ENCODE assay signal across 8 cellular contexts in genomic region chr7:521221-522070, GRCh38. TPM values are rescaled to one million over a fixed set of nuclear protein-coding genes. Genes with fewer than 3 reads are reported as not detected.
DNase-seq lines count a peak whose midpoint lies in the region; ATAC-seq and TF ChIP-seq lines count a peak whose summit lies in the region.

No MANE protein-coding gene starts in this region.

- peak overlapping the region; percentile 93 for H3K4me2 ChIP-seq in BLaER1

- peak overlapping the region; percentile 43 for H3K4me3 Mint-ChIP-seq in HFFc6
- peak overlapping the region; percentile 57 for H3K4me3 Mint-ChIP-seq in stimulated activated effector memory CD8-positive, alpha-beta T cell treated with anti-CD3 and anti-CD28 coated beads, Interleukin-12 subunit alpha, Interleukin-12 subunit beta, amount 100 ng/mL, for 72 hours

- ATAC-seq in stimulated activated effector memory CD8-positive, alpha-beta T cell treated with anti-CD3 and anti-CD28 coated beads, Interleukin-12 subunit alpha, Interleukin-12 subunit beta, amount 100 ng/mL, for 72 hours, result no peak
- ATAC-seq in GM18873 (IDR thresholded peaks at IDR 0.05; ENCODE audit: low FRiP score, unreplicated experiment), result no peak

- H3K36me3 ChIP-seq in BLaER1 (no peaks in the 10 kb centered on the region), adipocyte (ENCODE audit: control insufficient read depth, insufficient read depth, low read length, severe bottlenecking) (no peaks in the 10 kb centered on the region), iPS-15b (ENCODE audit: control insufficient read depth, insufficient read depth, low read length) (no peaks in the 10 kb centered on the region)

- H3K9me3 ChIP-seq in BLaER1, result no peaks in the 10 kb centered on the region
- peaks cover 3% of the 10 kb centered on the region for H3K9me3 ChIP-seq in adipocyte (ENCODE audit: control insufficient read depth, low read length)
- H3K9me3 ChIP-seq in iPS-15b (ENCODE audit: control insufficient read depth, insufficient read depth, low read length), result no peaks in the 10 kb centered on the region

- peaks cover 4% of the 10 kb centered on the region for H3K27me3 Mint-ChIP-seq in HFFc6 (ENCODE audit: insufficient read depth)

- H3K4me3 ChIP-seq in BLaER1 (peak overlapping the region; percentile 75), adipocyte (ENCODE audit: low read length) (no peak overlapping the region), iPS-15b (ENCODE audit: low read depth, low read length) (peak overlapping the region; percentile 63)

- H3K27ac Mint-ChIP-seq in HFFc6, result peak overlapping the region; percentile 69
- no peak overlapping the region for H3K27ac Mint-ChIP-seq in stimulated activated effector memory CD8-positive, alpha-beta T cell treated with anti-CD3 and anti-CD28 coated beads, Interleukin-12 subunit alpha, Interleukin-12 subunit beta, amount 100 ng/mL, for 72 hours

- peaks cover 2% of the 10 kb centered on the region for H3K4me1 Mint-ChIP-seq in HFFc6 (ENCODE audit: low read depth)
- peaks cover 8% of the 10 kb centered on the region for H3K4me1 Mint-ChIP-seq in stimulated activated effector memory CD8-positive, alpha-beta T cell treated with anti-CD3 and anti-CD28 coated beads, Interleukin-12 subunit alpha, Interleukin-12 subunit beta, amount 100 ng/mL, for 72 hours

- H3K27me3 ChIP-seq in BLaER1 (peaks cover 84% of the 10 kb centered on the region), adipocyte (replicated peaks; ENCODE audit: control insufficient read depth, insufficient read depth, low read length) (peaks cover 43% of the 10 kb centered on the region), iPS-15b (ENCODE audit: control insufficient read depth, insufficient read depth, low read length) (peaks cover 47% of the 10 kb centered on the region)

- H3K4me1 ChIP-seq in BLaER1 (peaks cover 71% of the 10 kb centered on the region), adipocyte (ENCODE audit: control insufficient read depth, insufficient read depth, low read length) (peaks cover 2% of the 10 kb centered on the region), iPS-15b (ENCODE audit: control insufficient read depth, insufficient read depth, low read length) (no peaks in the 10 kb centered on the region)

- H3K9me3 Mint-ChIP-seq in HFFc6, result no peaks in the 10 kb centered on the region
- H3K9me3 Mint-ChIP-seq in stimulated activated effector memory CD8-positive, alpha-beta T cell treated with anti-CD3 and anti-CD28 coated beads, Interleukin-12 subunit alpha, Interleukin-12 subunit beta, amount 100 ng/mL, for 72 hours, result no peaks in the 10 kb centered on the region

- TF ChIP-seq CTCF in HFFc6 (IDR thresholded peaks at IDR 0.05), result no peak

- DNase-seq in HFFc6, result peak; percentile 63
- peak; percentile 65 for DNase-seq in adipocyte (ENCODE audit: low read depth)
- no peak for DNase-seq in stimulated activated effector memory CD8-positive, alpha-beta T cell treated with anti-CD3 and anti-CD28 coated beads, Interleukin-12 subunit alpha, Interleukin-12 subunit beta, amount 100 ng/mL, for 72 hours (ENCODE audit: low spot score in 2 of 2)
- DNase-seq in activated CD4-positive, CD25-positive, alpha-beta regulatory T cell (lab: John Stamatoyannopoulos, UW), result no peak
- DNase-seq in T-helper 9 cell, result no peak

- peaks cover 53% of the 10 kb centered on the region for H4K20me1 ChIP-seq in BLaER1

- H3K27ac ChIP-seq in BLaER1, result no peak overlapping the region

- H3K36me3 Mint-ChIP-seq in HFFc6 (ENCODE audit: low read depth), result no peaks in the 10 kb centered on the region
- H3K36me3 Mint-ChIP-seq in stimulated activated effector memory CD8-positive, alpha-beta T cell treated with anti-CD3 and anti-CD28 coated beads, Interleukin-12 subunit alpha, Interleukin-12 subunit beta, amount 100 ng/mL, for 72 hours, result peaks cover 22% of the 10 kb centered on the region

- no peak overlapping the region for H3K9ac ChIP-seq in BLaER1
- H3K9ac ChIP-seq in adipocyte (ENCODE audit: low read length), result no peak overlapping the region
- H3K9ac ChIP-seq in iPS-15b (ENCODE audit: low read depth, low read length), result no peak overlapping the region

RNA-seq across cellular contexts. Expression of gene PDGFA, which starts 1.8 kb away (rescaled TPM):
- 1 to 10 TPM; 7.1 to 8.7 (median 7.8) TPM for total RNA-seq in HFFc6 (2021; fragmentation: NEBNext Ultra II Directional; extraction: Animal tissue kit (Norgen Biotek cat#: 25700))

Comparison
In these comparisons a context has a peak if more than half of its experiments do, and no peak if none do; other contexts are left out.
1. DNase-seq: peak in HFFc6 (single experiment) and adipocyte (single experiment); none in stimulated activated effector memory CD8-positive, alpha-beta T cell treated with anti-CD3 and anti-CD28 coated beads, Interleukin-12 subunit alpha, Interleukin-12 subunit beta, amount 100 ng/mL, for 72 hours (0 of 2), activated CD4-positive, CD25-positive, alpha-beta regulatory T cell (0 of 4) and T-helper 9 cell (single experiment).